2 cellular contexts compared by ENCODE assay signal in the genomic region with DNA sequence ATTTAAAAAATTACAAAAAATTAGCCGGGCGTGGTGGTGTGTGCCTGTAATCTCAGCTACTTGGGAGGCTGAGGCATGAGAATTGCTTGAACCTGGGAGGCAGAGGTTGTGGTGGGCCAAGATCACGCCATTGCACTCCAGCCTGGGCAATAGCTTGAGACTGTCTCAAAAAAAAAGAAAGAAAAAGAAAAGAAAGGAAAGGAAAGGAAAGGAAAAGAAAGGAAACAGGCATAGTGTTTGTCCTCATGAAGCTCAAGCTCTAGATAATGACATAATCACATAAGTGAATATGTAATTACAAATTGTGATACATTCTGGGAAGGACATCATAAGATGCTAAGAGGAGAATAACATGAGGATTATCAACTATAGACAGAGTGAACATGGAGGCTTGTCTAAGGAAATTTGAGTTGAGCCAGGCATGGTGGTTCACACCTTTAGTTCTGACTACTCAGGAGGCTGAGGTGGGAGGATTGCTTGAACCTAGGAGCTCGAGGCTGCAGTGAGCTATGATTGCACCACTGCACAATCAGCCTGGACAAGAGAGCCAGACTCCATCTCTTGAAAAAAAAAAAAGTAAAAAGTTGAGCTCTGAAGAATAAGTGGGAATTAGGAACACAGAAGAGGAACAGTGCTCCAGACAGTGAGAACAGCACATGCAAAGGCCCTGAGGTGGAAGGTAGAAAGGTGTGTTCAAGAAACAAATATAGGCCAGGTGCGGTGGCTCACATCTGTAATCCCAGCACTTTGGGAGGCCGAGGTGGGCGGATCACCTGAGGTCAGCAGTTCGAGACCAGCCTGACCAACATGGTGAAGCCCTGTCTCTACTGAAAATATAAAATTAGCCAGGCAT. TPM values are rescaled to one million over a fixed set of nuclear protein-coding genes. Genes with fewer than 3 reads are reported as not detected.
"Had no signal": no experiment of that assay in that cellular context is flagged by ENCODE, and none has a peak within 500 bp of the region (broad histone marks: within the 10 kb centered on the region; RNA-seq: fewer than 3 reads in every experiment).

No MANE protein-coding gene starts in this region.

RNA-seq across cellular contexts. Expression of gene SPTBN4, which starts 34.1 kb away (rescaled TPM):
- total RNA-seq: HT1080 had no signal
- polyA plus RNA-seq: IgD-negative memory B cell had no signal
